Comparison of ENCODE assay signal across 1 cellular context in the genomic region with DNA sequence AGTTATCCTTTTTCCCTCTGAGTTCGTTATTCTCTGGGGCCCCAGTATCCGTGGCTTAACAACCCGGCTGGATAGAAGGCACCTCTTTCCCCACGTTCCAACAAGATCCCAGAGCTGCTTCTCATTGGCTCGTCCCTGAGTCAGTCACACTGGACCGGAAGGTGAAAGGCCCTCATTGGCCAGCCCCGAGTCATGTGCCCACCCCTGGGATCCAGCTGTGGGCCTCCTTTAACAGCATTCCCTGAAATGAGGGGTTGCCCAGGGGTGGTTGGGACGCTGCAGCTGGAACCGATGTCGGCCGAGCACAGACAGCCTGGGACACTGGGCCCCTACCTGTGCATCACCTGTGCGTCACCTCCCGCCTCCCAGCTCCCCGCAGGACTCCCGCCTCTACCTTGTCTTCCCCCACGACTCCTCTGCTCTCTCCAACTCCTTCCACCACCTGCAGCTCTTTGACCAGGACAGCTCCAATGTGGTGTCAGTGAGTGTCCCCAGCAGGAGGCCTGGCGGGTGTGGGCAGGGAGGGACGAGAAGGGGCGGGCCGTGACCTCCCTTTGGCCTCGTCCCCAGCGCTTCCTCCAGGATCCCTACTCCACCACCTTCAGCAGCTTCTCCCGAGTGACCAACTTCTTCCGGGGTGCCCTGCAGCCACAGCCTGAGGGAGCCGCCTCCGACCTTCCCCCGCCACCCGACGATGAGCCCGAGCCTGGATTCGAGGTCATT.
TF ChIP-seq lines count a peak whose summit lies in the region.

No MANE protein-coding gene starts in this region.

TF ChIP-seq in GM23338, 12 proteins besides CTCF, POLR2A, EP300 and RAD21 (continued from another document):
- TF ChIP-seq CREB1 (CRISPR knock-in tag; IDR thresholded peaks at IDR 0.05; ENCODE audit: low read depth) (no peak), EZH2 (IDR thresholded peaks at IDR 0.05; ENCODE audit: low read depth, unreplicated experiment) (no peak)
